In the genomic region with DNA sequence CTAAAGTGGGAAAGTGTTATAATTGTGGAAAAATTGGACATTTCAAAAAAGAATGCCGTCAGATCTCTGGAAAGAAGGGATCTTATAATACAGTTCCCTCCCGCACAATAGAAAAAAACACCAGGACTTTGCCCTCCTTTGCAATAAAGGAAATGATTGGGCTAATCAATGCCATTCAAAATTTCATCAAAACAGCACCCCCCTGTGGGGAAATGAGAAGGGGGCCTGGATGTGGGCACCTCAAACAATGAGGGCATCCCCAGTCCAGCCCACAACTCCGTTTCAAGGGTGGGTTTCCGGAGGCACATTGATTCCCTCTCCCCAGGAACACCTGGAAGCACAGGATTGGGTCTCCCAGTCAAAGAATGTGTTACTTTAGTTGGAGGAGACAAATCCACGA, we compare ENCODE assay signal across 1 cellular context.
TF ChIP-seq lines count a peak whose summit lies in the region.

No MANE protein-coding gene starts in this region.

TF ChIP-seq in HCT116, 20 proteins besides CTCF, POLR2A, EP300 and RAD21 (continued from another document):
- TF ChIP-seq TCF7L2 (IDR thresholded peaks at IDR 0.05; ENCODE audit: borderline replicate concordance, extremely low read depth, insufficient read depth, insufficient read length) (no peak), ELF1 (IDR thresholded peaks at IDR 0.05; ENCODE audit: borderline replicate concordance, low read depth) (no peak)
TF ChIP-seq in HCT116: peak in this region for 0.
